Comparison of ENCODE assay signal across 13 cellular contexts in the genomic region with DNA sequence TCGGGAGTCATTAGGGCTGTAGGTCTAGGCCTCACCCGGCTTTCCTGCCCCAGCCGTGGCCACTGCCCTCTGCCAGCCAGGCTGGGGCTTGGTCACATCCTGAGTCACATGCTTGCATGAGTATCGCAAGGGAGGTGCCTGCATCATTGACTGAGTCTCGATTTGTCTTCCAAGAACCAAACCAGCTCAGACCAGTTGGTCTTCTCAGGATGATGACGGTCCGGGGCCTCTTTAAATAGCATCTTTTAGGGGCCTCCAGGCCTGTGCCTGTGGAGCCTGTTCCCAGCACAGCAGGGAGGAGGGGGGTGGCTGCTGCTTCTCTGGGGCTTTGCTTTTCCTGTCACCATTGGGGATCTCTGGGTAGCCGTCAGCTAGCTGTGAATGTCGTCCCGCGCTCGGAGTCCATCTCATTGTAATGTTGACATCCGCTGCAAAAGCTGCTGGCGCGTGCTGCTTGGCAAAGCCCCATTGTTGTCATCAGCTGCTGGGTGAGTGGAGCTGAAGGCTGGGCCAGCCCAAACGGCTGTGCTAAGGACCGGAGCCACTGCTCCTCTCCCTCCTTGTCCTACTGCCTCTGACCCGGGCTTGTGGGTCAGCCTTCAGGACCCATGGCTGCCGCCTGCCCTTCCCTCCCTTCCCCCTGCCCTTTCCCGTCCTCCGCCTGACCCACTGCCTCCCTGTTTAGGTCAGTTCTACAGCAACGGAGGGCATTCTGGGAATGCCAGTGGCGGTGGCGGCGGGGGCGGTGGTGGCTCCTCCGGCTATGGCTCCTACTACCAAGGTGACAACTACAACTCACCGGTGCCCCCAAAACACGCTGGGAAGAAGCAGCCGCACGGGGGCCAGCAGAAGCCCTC. TPM values are rescaled to one million over a fixed set of nuclear protein-coding genes. Genes with fewer than 3 reads are reported as not detected.
DNase-seq lines count a peak whose midpoint lies in the region; ATAC-seq and TF ChIP-seq lines count a peak whose summit lies in the region.
"Had no signal": no experiment of that assay in that cellular context is flagged by ENCODE, and none has a peak within 500 bp of the region (broad histone marks: within the 10 kb centered on the region; RNA-seq: fewer than 3 reads in every experiment).

No MANE protein-coding gene starts in this region.

- POLR2A ChIA-PET in SK-N-SH (lab: Yijun Ruan, JAX), result no interaction called here

- H3K9ac ChIP-seq in SK-N-SH, result no peak overlapping the region

- peaks cover 43 to 59% of the 10 kb centered on the region in 2 donors for H3K36me3 Mint-ChIP-seq in stimulated activated naive B cell treated with anti-CD40 and anti-IgM and Interleukin-4, amounts not matched to agents 10 μg/mL and 1 μg/mL and 100 μg/mL, for 72 hours

- DNase-seq in SK-N-SH (peak; percentile 10), left ventricle myocardium superior (peak; percentile 84), NCI-H226 (no peak)
- no peak for DNase-seq in stimulated activated naive B cell treated with anti-CD40 and anti-IgM and Interleukin-4, amounts not matched to agents 10 μg/mL and 1 μg/mL and 100 μg/mL, for 72 hours
- DNase-seq: activated CD4-positive, alpha-beta T cell treated with anti-CD3 and anti-CD28 coated beads for 36 hours; activated gamma-delta T cell; H9; mesendoderm; SHP77 treated with DMSO at 0.1 percent for 48 hours had no signal

- no peak for TF ChIP-seq RAD21 in SK-N-SH (IDR thresholded peaks at IDR 0.05; ENCODE audit: low read length)

- peaks cover 13% of the 10 kb centered on the region for H3F3A ChIP-seq in SK-N-SH (replicated peaks; ENCODE audit: insufficient read depth)

- no peaks in the 10 kb centered on the region for H3K27me3 Mint-ChIP-seq in stimulated activated naive B cell treated with anti-CD40 and anti-IgM and Interleukin-4, amounts not matched to agents 10 μg/mL and 1 μg/mL and 100 μg/mL, for 72 hours
- H3K27me3 Mint-ChIP-seq: activated CD4-positive, alpha-beta T cell treated with anti-CD3 and anti-CD28 coated beads for 36 hours had no signal

- H3K27ac Mint-ChIP-seq in stimulated activated naive B cell treated with anti-CD40 and anti-IgM and Interleukin-4, amounts not matched to agents 10 μg/mL and 1 μg/mL and 100 μg/mL, for 72 hours, result peak overlapping the region; percentile 79
- H3K27ac Mint-ChIP-seq: activated CD4-positive, alpha-beta T cell treated with anti-CD3 and anti-CD28 coated beads for 36 hours had no signal

- 89% methylated on average over 12 of the region's 31 CpGs for WGBS in SK-N-SH (ENCODE audit: low lambda C conversion rate)

- no peaks in the 10 kb centered on the region for H3K4me1 ChIP-seq in SK-N-SH (ENCODE audit: control insufficient read depth in 1 of 2, insufficient read depth in 2 of 2, low read depth in 1 of 2, low read length in 1 of 2)

- H3K36me3 ChIP-seq in SK-N-SH (replicated peaks in 1 of 2; ENCODE audit: control insufficient read depth in 1 of 2, insufficient read depth in 2 of 2, low read length in 1 of 2), result peaks cover 61 to 96% of the 10 kb centered on the region in 2 experiments

- ATAC-seq in SK-N-SH treated with all-trans-retinoic acid at 6 μM for 48 hours (no peak), left ventricle myocardium superior (peak; percentile 84), HG03139 (IDR thresholded peaks at IDR 0.05; ENCODE audit: unreplicated experiment) (no peak), HG03469 (IDR thresholded peaks at IDR 0.05; ENCODE audit: unreplicated experiment) (no peak)
- no peak for ATAC-seq in stimulated activated naive B cell treated with anti-CD40 and anti-IgM and Interleukin-4, amounts not matched to agents 10 μg/mL and 1 μg/mL and 100 μg/mL, for 72 hours (replicated peaks)
- ATAC-seq: activated CD4-positive, alpha-beta T cell treated with anti-CD3 and anti-CD28 coated beads for 36 hours had no signal

- peaks cover 81% of the 10 kb centered on the region for H4K20me1 ChIP-seq in SK-N-SH (ENCODE audit: insufficient read depth)

- H2AFZ ChIP-seq in SK-N-SH (ENCODE audit: low read depth), result no peak overlapping the region

- H3K9me2 ChIP-seq in SK-N-SH, result no peaks in the 10 kb centered on the region

- peaks cover 26% of the 10 kb centered on the region for H3K79me2 ChIP-seq in SK-N-SH (ENCODE audit: insufficient read depth)

- intact Hi-C loops in left ventricle myocardium superior (cut with micrococcal nuclease), result no loop called here

- no peaks in the 10 kb centered on the region for H3K27me3 ChIP-seq in SK-N-SH (ENCODE audit: insufficient read depth)

- H3K9me3 Mint-ChIP-seq in stimulated activated naive B cell treated with anti-CD40 and anti-IgM and Interleukin-4, amounts not matched to agents 10 μg/mL and 1 μg/mL and 100 μg/mL, for 72 hours, result no peaks in the 10 kb centered on the region
- H3K9me3 Mint-ChIP-seq: H9 had no signal

- H3K27ac ChIP-seq in SK-N-SH (ENCODE audit: low read depth in 2 of 2, low read length in 1 of 2) (no peak overlapping the region), cingulate gyrus (ENCODE audit: low read depth, low read length) (peak overlapping the region; percentile 88)

- peaks cover 1 to 10% of the 10 kb centered on the region in 2 donors for H3K4me1 Mint-ChIP-seq in stimulated activated naive B cell treated with anti-CD40 and anti-IgM and Interleukin-4, amounts not matched to agents 10 μg/mL and 1 μg/mL and 100 μg/mL, for 72 hours
- H3K4me1 Mint-ChIP-seq: activated CD4-positive, alpha-beta T cell treated with anti-CD3 and anti-CD28 coated beads for 36 hours had no signal

- no peak overlapping the region for H3K4me3 Mint-ChIP-seq in stimulated activated naive B cell treated with anti-CD40 and anti-IgM and Interleukin-4, amounts not matched to agents 10 μg/mL and 1 μg/mL and 100 μg/mL, for 72 hours
- H3K4me3 Mint-ChIP-seq: activated CD4-positive, alpha-beta T cell treated with anti-CD3 and anti-CD28 coated beads for 36 hours; H9 had no signal

- no peak overlapping the region for H3K4me3 ChIP-seq in SK-N-SH (ENCODE audit: low read depth in 2 of 2, low read length in 1 of 2)

- CTCF ChIA-PET in SK-N-SH (lab: Yijun Ruan, JAX), result interaction anchor here (0.7 to 3.2 kb wide), 4 partner anchors 13 to 106 kb away, joined by 3 to 22 read pairs (median 8); a partner anchor contains a TSS

- no peaks in the 10 kb centered on the region for H3K9me3 ChIP-seq in SK-N-SH

- TF ChIP-seq CTCF in SK-N-SH (IDR thresholded peaks at IDR 0.05), result no peak

- no peak for TF ChIP-seq EP300 in SK-N-SH (IDR thresholded peaks at IDR 0.05; ENCODE audit: borderline replicate concordance in 1 of 2, low read depth in 1 of 2, low read length in 1 of 2)

- H3K4me2 ChIP-seq in SK-N-SH, result no peak overlapping the region

TF ChIP-seq in SK-N-SH, 30 proteins besides CTCF, POLR2A, EP300 and RAD21 (continues in another document):
- TF ChIP-seq TEAD4 (IDR thresholded peaks at IDR 0.05; ENCODE audit: borderline replicate concordance, insufficient read depth) (no peak), MXI1 (IDR thresholded peaks at IDR 0.05; ENCODE audit: low read depth, low read length) (no peak), SIN3A (IDR thresholded peaks at IDR 0.05; ENCODE audit: borderline replicate concordance, low read depth, low read length) (no peak), YY1 (IDR thresholded peaks at IDR 0.05; ENCODE audit: low read depth) (no peak), POLR2AphosphoS5 (IDR thresholded peaks at IDR 0.05; ENCODE audit: low read depth, low read length) (no peak), GABPA (IDR thresholded peaks at IDR 0.05; ENCODE audit: low read depth) (no peak), TCF12 (IDR thresholded peaks at IDR 0.05) (no peak), RFX5 (IDR thresholded peaks at IDR 0.05; ENCODE audit: low read length) (no peak)
- TF ChIP-seq, protein P1, sequence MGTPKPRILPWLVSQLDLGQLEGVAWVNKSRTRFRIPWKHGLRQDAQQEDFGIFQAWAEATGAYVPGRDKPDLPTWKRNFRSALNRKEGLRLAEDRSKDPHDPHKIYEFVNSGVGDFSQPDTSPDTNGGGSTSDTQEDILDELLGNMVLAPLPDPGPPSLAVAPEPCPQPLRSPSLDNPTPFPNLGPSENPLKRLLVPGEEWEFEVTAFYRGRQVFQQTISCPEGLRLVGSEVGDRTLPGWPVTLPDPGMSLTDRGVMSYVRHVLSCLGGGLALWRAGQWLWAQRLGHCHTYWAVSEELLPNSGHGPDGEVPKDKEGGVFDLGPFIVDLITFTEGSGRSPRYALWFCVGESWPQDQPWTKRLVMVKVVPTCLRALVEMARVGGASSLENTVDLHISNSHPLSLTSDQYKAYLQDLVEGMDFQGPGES (IDR thresholded peaks at IDR 0.05; ENCODE audit: low read depth, low read length), result no peak

TF ChIP-seq in SK-N-SH treated with all-trans-retinoic acid at 6 μM for 48 hours, 23 proteins besides CTCF, POLR2A, EP300 and RAD21 (continues in another document):
- TF ChIP-seq, protein P2, sequence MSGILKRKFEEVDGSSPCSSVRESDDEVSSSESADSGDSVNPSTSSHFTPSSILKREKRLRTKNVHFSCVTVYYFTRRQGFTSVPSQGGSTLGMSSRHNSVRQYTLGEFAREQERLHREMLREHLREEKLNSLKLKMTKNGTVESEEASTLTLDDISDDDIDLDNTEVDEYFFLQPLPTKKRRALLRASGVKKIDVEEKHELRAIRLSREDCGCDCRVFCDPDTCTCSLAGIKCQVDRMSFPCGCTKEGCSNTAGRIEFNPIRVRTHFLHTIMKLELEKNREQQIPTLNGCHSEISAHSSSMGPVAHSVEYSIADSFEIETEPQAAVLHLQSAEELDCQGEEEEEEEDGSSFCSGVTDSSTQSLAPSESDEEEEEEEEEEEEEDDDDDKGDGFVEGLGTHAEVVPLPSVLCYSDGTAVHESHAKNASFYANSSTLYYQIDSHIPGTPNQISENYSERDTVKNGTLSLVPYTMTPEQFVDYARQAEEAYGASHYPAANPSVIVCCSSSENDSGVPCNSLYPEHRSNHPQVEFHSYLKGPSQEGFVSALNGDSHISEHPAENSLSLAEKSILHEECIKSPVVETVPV (CRISPR knock-in tag; IDR thresholded peaks at IDR 0.05), result no peak
- TF ChIP-seq SNAI2 (CRISPR knock-in tag; IDR thresholded peaks at IDR 0.05), result no peak

RNA-seq across cellular contexts. Expression of a gene that starts 14.3 kb away (rescaled TPM):
- 108 and 115 TPM in 2 replicates for polyA plus RNA-seq in SK-N-SH (2012; rRNA removed)
- 28.1 and 48.7 TPM in 2 replicates for polyA plus RNA-seq in SK-N-SH (2012; cell fraction: cytosol; rRNA removed)
- polyA plus RNA-seq in SK-N-SH (2012; cell fraction: nucleus; rRNA removed), result 464 and 520 TPM in 2 replicates
- 29.1 TPM for total RNA-seq in left ventricle myocardium superior

RNA-seq across cellular contexts. Expression of a gene that starts 31.0 kb away (rescaled TPM):
- polyA plus RNA-seq in SK-N-SH (2012; rRNA removed), result 52.5 and 53.6 TPM in 2 replicates
- polyA plus RNA-seq in SK-N-SH (2012; cell fraction: cytosol; rRNA removed), result 20.5 and 31.8 TPM in 2 replicates
- 159 and 212 TPM in 2 replicates for polyA plus RNA-seq in SK-N-SH (2012; cell fraction: nucleus; rRNA removed)
- 201 TPM for total RNA-seq in left ventricle myocardium superior

RNA-seq across cellular contexts. Expression of a gene that starts 32.7 kb away (rescaled TPM):
- polyA plus RNA-seq in SK-N-SH (2012; rRNA removed), result 203 and 229 TPM in 2 replicates
- 97.9 and 126 TPM in 2 replicates for polyA plus RNA-seq in SK-N-SH (2012; cell fraction: cytosol; rRNA removed)
- polyA plus RNA-seq in SK-N-SH (2012; cell fraction: nucleus; rRNA removed), result 699 and 751 TPM in 2 replicates
- total RNA-seq in left ventricle myocardium superior, result 118 TPM

Comparison
In these comparisons a context has a peak if more than half of its experiments do, and no peak if none do; other contexts are left out.
1. DNase-seq: peak in SK-N-SH (single experiment) and left ventricle myocardium superior (single experiment); none in stimulated activated naive B cell treated with anti-CD40 and anti-IgM and Interleukin-4, amounts not matched to agents 10 μg/mL and 1 μg/mL and 100 μg/mL, for 72 hours (single experiment) and NCI-H226 (single experiment).